Comparison of ENCODE assay signal across 33 cellular contexts in genomic region chr9:132632426-132632825, GRCh38. TPM values are rescaled to one million over a fixed set of nuclear protein-coding genes. Genes with fewer than 3 reads are reported as not detected.
"Had no signal": no experiment of that assay in that cellular context is flagged by ENCODE, and none has a peak within 500 bp of the region (broad histone marks: within the 10 kb centered on the region; RNA-seq: fewer than 3 reads in every experiment).

No MANE protein-coding gene starts in this region.

- H3K4me3 ChIP-seq: esophagus muscularis mucosa, heart right ventricle, left lung, lower lobe of right lung, ovary, psoas muscle, spleen, suprapubic skin, tibial artery had no signal

- H3K9me3 ChIP-seq: esophagus muscularis mucosa, heart right ventricle, left lung, lower lobe of right lung, ovary, psoas muscle, spleen, suprapubic skin, tibial artery had no signal

- DNase-seq: activated CD4-positive, alpha-beta T cell treated with anti-CD3 and anti-CD28 coated beads for 48 hours; activated CD4-positive, alpha-beta T cell treated with anti-CD3 and anti-CD28 coated beads, Interleukin-2, amount 50 U/mL, for 48 hours; activated CD8-positive, alpha-beta memory T cell treated with anti-CD3 and anti-CD28 coated beads, Interleukin-2, amount 50 U/mL, for 4 hours; activated effector memory CD4-positive, alpha-beta T cell treated with anti-CD3 and anti-CD28 coated beads, Interleukin-2, amount 50 U/mL, for 16 hours; activated naive CD4-positive, alpha-beta T cell treated with anti-CD3 and anti-CD28 coated beads, Interleukin-2, amount 10 ng/mL, durations not matched to agents 7 days and 5 days; activated naive CD8-positive, alpha-beta T cell treated with anti-CD3 and anti-CD28 coated beads, Interleukin-2, amount 10 ng/mL, durations not matched to agents 7 days and 5 days; activated T-cell treated with anti-CD3 and anti-CD28 coated beads, Interleukin-2, amount 50 U/mL, for 1 hour; amniotic stem cell; cortex of kidney; effector memory CD8-positive, alpha-beta T cell; heart right ventricle; kidney glomerular epithelial cell; left lung; lower lobe of right lung; ovary; psoas muscle; spleen; stimulated activated naive CD4-positive, alpha-beta T cell; T-helper 9 cell; tibial artery; WERI-Rb-1 had no signal

- H3K27me3 ChIP-seq: esophagus muscularis mucosa, foreskin keratinocyte, heart right ventricle, left lung, ovary, spleen, suprapubic skin, tibial artery had no signal

- H3K4me1 ChIP-seq: esophagus muscularis mucosa, heart right ventricle, left lung, lower lobe of right lung, psoas muscle, spleen, suprapubic skin, tibial artery had no signal

- H3K27ac ChIP-seq: esophagus muscularis mucosa, foreskin keratinocyte, heart right ventricle, left lung, lower lobe of right lung, ovary, psoas muscle, spleen, suprapubic skin, tibial artery, WERI-Rb-1 had no signal

- ATAC-seq: activated CD4-positive, CD25-positive, alpha-beta regulatory T cell treated with anti-CD3 and anti-CD28 coated beads, Interleukin-2, amount 50 U/mL, for 24 hours; effector memory CD8-positive, alpha-beta T cell; heart right ventricle; left lung; lower lobe of right lung; psoas muscle had no signal

- FAIRE-seq: endothelial cell of umbilical vein had no signal

RNA-seq across cellular contexts. Expression of gene BARHL1, which starts 50.0 kb away (rescaled TPM):
- total RNA-seq: activated CD8-positive, alpha-beta memory T cell treated with anti-CD3 and anti-CD28 coated beads for 36 hours; activated naive CD8-positive, alpha-beta T cell treated with anti-CD3 and anti-CD28 coated beads, Interleukin-2, amount 10 ng/mL, durations not matched to agents 7 days and 5 days; activated T-helper 1 cell treated with anti-CD3 and anti-CD28 coated beads, Interleukin-12 subunit alpha, Interleukin-12 subunit beta, Interleukin-2, Interleukin-4 antibody, amounts not matched to agents 30 ng/mL and 10 ng/mL and 1 ng/mL, durations not matched to agents 14 hours and 24 hours and 36 hours; chondrocyte; endothelial cell of umbilical vein; esophagus muscularis mucosa; foreskin keratinocyte; heart right ventricle; left lung; lower lobe of right lung; mesenteric fat pad; mucosa of gallbladder; ovary; psoas muscle; spleen; suprapubic skin; ureter had no signal
- polyA plus RNA-seq: endothelial cell of umbilical vein, foreskin keratinocyte, heart right ventricle, neural cell, ovary, psoas muscle, spleen had no signal
